Comparison of ENCODE assay signal across 14 cellular contexts in the genomic region with DNA sequence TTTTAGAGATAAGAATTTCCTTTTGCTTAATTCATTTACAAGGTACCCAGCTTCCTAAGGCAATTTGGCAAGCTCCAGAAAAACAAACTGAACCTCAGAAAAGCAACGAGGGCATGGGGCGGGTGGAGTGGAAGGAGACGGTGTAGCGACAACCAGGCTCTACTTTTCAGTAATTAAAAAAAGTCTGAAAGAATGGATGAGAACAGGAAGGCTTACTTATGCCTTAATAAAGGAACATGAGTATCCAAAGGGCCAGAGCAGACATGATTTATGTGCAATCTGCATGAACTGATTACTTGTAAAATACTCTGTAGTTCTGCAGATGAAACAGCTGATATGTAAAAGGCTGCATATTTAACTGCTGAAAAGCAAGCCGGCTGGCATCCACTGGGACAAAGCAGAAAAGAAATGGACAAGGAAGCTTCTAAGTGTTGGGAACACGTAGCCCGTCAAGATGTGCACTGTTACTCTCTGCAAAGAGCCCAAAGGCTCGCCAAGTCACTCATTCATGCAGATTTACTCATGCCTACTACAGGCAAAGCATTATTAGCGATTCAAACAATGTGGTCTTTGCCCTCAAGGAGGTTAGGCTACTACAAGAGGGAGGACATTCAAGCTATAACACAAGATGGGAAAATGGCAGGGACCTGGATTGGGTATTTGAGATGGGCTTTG. TPM values are rescaled to one million over a fixed set of nuclear protein-coding genes. Genes with fewer than 3 reads are reported as not detected.
A peak's percentile ranks its signal among the peaks of the same experiment; 100 is the strongest.
DNase-seq lines count a peak whose midpoint lies in the region; ATAC-seq and TF ChIP-seq lines count a peak whose summit lies in the region.
"Had no signal": no experiment of that assay in that cellular context is flagged by ENCODE, and none has a peak within 500 bp of the region (broad histone marks: within the 10 kb centered on the region; RNA-seq: fewer than 3 reads in every experiment).

No MANE protein-coding gene starts in this region.

- no peaks in the 10 kb centered on the region for H3K27me3 ChIP-seq in SU-DHL-6 (ENCODE audit: low read length)
- no peaks in the 10 kb centered on the region for H3K27me3 ChIP-seq in fibroblast of lung (ENCODE audit: control insufficient read depth, insufficient read depth, low read length)
- H3K27me3 ChIP-seq in thoracic aorta (replicated peaks; ENCODE audit: insufficient read depth), result no peaks in the 10 kb centered on the region
- H3K27me3 ChIP-seq in gastrocnemius medialis, result no peaks in the 10 kb centered on the region
- H3K27me3 ChIP-seq: tibial nerve had no signal

- peaks cover 58% of the 10 kb centered on the region for H4K20me1 ChIP-seq in SU-DHL-6 (ENCODE audit: low read depth, low read length)
- no peaks in the 10 kb centered on the region for H4K20me1 ChIP-seq in fibroblast of lung (ENCODE audit: control insufficient read depth, extremely low read depth, insufficient read depth, low read length)

- no peak for ATAC-seq in activated T-cell treated with anti-CD3 and anti-CD28 coated beads, Interleukin-2, amount 50 U/mL, for 72 hours (replicated peaks in 1 of 2)
- ATAC-seq in thoracic aorta (ENCODE audit: insufficient number of reproducible peaks, low FRiP score, low read depth) (no peak), gastrocnemius medialis (no peak)
- ATAC-seq: esophagus mucosa had no signal

- H3K27ac ChIP-seq in SU-DHL-6 (ENCODE audit: low read depth, low read length) (peak overlapping the region; percentile 32; the same call in 1 of the 2 replicates), fibroblast of lung (ENCODE audit: insufficient read depth, low read length) (no peak overlapping the region), thoracic aorta (peak overlapping the region; percentile 42 to 50), gastrocnemius medialis (peak overlapping the region in 1 of 4 donors; percentile 24)

- no peaks in the 10 kb centered on the region for H3K4me1 ChIP-seq in fibroblast of lung (ENCODE audit: control insufficient read depth, extremely low read depth, insufficient read depth, low read length)
- H3K4me1 ChIP-seq in thoracic aorta (ENCODE audit: control insufficient read depth in 1 of 2, low read depth in 2 of 2), result peaks cover 25 to 44% of the 10 kb centered on the region in 2 donors
- H3K4me1 ChIP-seq in gastrocnemius medialis, result peaks cover 0 to 15% of the 10 kb centered on the region in 2 donors

- H3F3A ChIP-seq in SU-DHL-6 (ENCODE audit: insufficient read depth), result peaks cover 22% of the 10 kb centered on the region

- TF ChIP-seq POLR2A in gastrocnemius medialis (IDR thresholded peaks at IDR 0.05), result no peak

- no peak for DNase-seq in activated T-cell treated with anti-CD3 and anti-CD28 coated beads, Interleukin-2, amount 50 U/mL, for 72 hours
- DNase-seq in activated T-cell treated with anti-CD3 and anti-CD28 coated beads, Interleukin-2, amount 50 U/mL, for 1 hour, result no peak
- peak; percentile 30 to 51 for DNase-seq in fibroblast of lung (ENCODE audit: low read depth in 2 of 2)
- no peak for DNase-seq in thoracic aorta (ENCODE audit: low spot score)
- DNase-seq in stimulated activated CD4-positive, alpha-beta T cell treated with anti-CD3 and anti-CD28 coated beads, Interleukin-2, amount 100 ng/mL, for 24 hours, result no peak
- no peak for DNase-seq in gastrocnemius medialis
- DNase-seq in stimulated activated naive CD4-positive, alpha-beta T cell (lab: John Stamatoyannopoulos, UW), result no peak
- DNase-seq: activated CD4-positive, alpha-beta T cell treated with anti-CD3 and anti-CD28 coated beads for 4 hours; DMS 273 treated with DMSO at 0.1 percent for 48 hours; MV-4-11; NCI-H2171 treated with DMSO at 0.1 percent for 48 hours had no signal

- H3K36me3 ChIP-seq in SU-DHL-6 (ENCODE audit: low read length) (peaks cover 37% of the 10 kb centered on the region), fibroblast of lung (ENCODE audit: control insufficient read depth, insufficient read depth, low read length) (peaks cover 1% of the 10 kb centered on the region), thoracic aorta (peaks cover 8% of the 10 kb centered on the region), gastrocnemius medialis (peaks cover 0 to 10% of the 10 kb centered on the region in 2 donors)

- H3K4me3 ChIP-seq in SU-DHL-6 (ENCODE audit: insufficient read depth, low read length, poor library complexity, severe bottlenecking) (no peak overlapping the region), fibroblast of lung (replicated peaks in 1 of 4; ENCODE audit: control extremely low read depth in 1 of 4, insufficient read depth in 1 of 4, low read depth in 3 of 4, low read length in 4 of 4) (no peak overlapping the region), thoracic aorta (peak overlapping the region; percentile 40), gastrocnemius medialis (no peak overlapping the region)
- H3K4me3 ChIP-seq: tibial nerve had no signal

- no peak for TF ChIP-seq CTCF in SU-DHL-6 (IDR thresholded peaks at IDR 0.05; ENCODE audit: insufficient read depth, low read length, poor library complexity, severe bottlenecking)
- no peak for TF ChIP-seq CTCF in fibroblast of lung (conservative IDR thresholded peaks at IDR 0.05 in 1 of 2, IDR thresholded peaks at IDR 0.05 in 1 of 2; ENCODE audit: low read depth in 1 of 2, low read length in 2 of 2)
- TF ChIP-seq CTCF in thoracic aorta (IDR thresholded peaks at IDR 0.05), result no peak
- TF ChIP-seq CTCF in gastrocnemius medialis (IDR thresholded peaks at IDR 0.05 in 4 of 5, conservative IDR thresholded peaks at IDR 0.05 in 1 of 5), result no peak

- peak overlapping the region; percentile 26 for H3K27ac Mint-ChIP-seq in activated T-cell treated with anti-CD3 and anti-CD28 coated beads, Interleukin-2, amount 50 U/mL, for 72 hours

- peaks cover 100% of the 10 kb centered on the region for H3K79me2 ChIP-seq in SU-DHL-6 (ENCODE audit: insufficient read depth, low read length)
- peaks cover 2% of the 10 kb centered on the region for H3K79me2 ChIP-seq in fibroblast of lung (ENCODE audit: control insufficient read depth, insufficient read depth, low read length)

- no peak overlapping the region for H3K9ac ChIP-seq in SU-DHL-6 (ENCODE audit: low read length)
- no peak overlapping the region for H3K9ac ChIP-seq in fibroblast of lung (ENCODE audit: insufficient read depth, low read length)

- no peaks in the 10 kb centered on the region for H3K27me3 Mint-ChIP-seq in activated T-cell treated with anti-CD3 and anti-CD28 coated beads, Interleukin-2, amount 50 U/mL, for 72 hours (ENCODE audit: low read depth)

- intact Hi-C loops in gastrocnemius medialis (cut with DNase I; ENCODE audit: low total_unique reads), result no loop called here

- H3K9me3 ChIP-seq in SU-DHL-6 (ENCODE audit: insufficient read depth, low read length) (no peaks in the 10 kb centered on the region), fibroblast of lung (ENCODE audit: control insufficient read depth, insufficient read depth, low read depth, low read length) (no peaks in the 10 kb centered on the region), thoracic aorta (no peaks in the 10 kb centered on the region), gastrocnemius medialis (no peaks in the 10 kb centered on the region)

- no peaks in the 10 kb centered on the region for H3K9me2 ChIP-seq in SU-DHL-6 (replicated peaks; ENCODE audit: insufficient read depth, low read length)

- H3K9me3 Mint-ChIP-seq in activated T-cell treated with anti-CD3 and anti-CD28 coated beads, Interleukin-2, amount 50 U/mL, for 72 hours, result peaks cover 0 to under 1% of the 10 kb centered on the region in 2 donors

- H3K36me3 Mint-ChIP-seq in activated T-cell treated with anti-CD3 and anti-CD28 coated beads, Interleukin-2, amount 50 U/mL, for 72 hours (ENCODE audit: insufficient read depth in 2 of 2), result peaks cover 16 to 30% of the 10 kb centered on the region in 2 donors

- H2AFZ ChIP-seq in SU-DHL-6 (ENCODE audit: low read depth, low read length, severe bottlenecking) (no peak overlapping the region), fibroblast of lung (ENCODE audit: low read length) (no peak overlapping the region)

- H3K4me1 Mint-ChIP-seq in activated T-cell treated with anti-CD3 and anti-CD28 coated beads, Interleukin-2, amount 50 U/mL, for 72 hours (ENCODE audit: low read depth), result peaks cover 64% of the 10 kb centered on the region

- in situ Hi-C loops in gastrocnemius medialis (cut with MboI; ENCODE audit: low sequenced_read_pairs in 4 of 4), result no loop called here

- peak overlapping the region in 1 of 2 donors; percentile 19 for H3K4me3 Mint-ChIP-seq in activated T-cell treated with anti-CD3 and anti-CD28 coated beads, Interleukin-2, amount 50 U/mL, for 72 hours

- H3K4me2 ChIP-seq in SU-DHL-6 (ENCODE audit: low read depth, low read length, poor library complexity, severe bottlenecking), result peak overlapping the region; percentile 29
- no peak overlapping the region for H3K4me2 ChIP-seq in fibroblast of lung (ENCODE audit: extremely low read depth, insufficient read depth, low read length)

RNA-seq across cellular contexts. Expression of gene RFTN1, which starts 18.5 kb away (rescaled TPM):
- total RNA-seq in activated T-cell treated with anti-CD3 and anti-CD28 coated beads, Interleukin-2, amount 50 U/mL, for 72 hours, result 100 to 1,000 TPM; 128 to 132 TPM
- total RNA-seq in fibroblast of lung (26.7 and 35.5 TPM in 2 replicates), thoracic aorta (100 to 1,000 TPM in 1 of 2 donors, 10 to 100 TPM in 1; 69.7 to 108 TPM), gastrocnemius medialis (10 to 100 TPM; 10.7 to 22.8 (median 11.7) TPM)
- 35.1 and 36.2 TPM in 2 replicates for polyA plus RNA-seq in fibroblast of lung
- polyA plus RNA-seq in fibroblast of lung (2012), result 35.3 and 39.4 TPM in 2 replicates
- polyA minus RNA-seq in fibroblast of lung (ENCODE audit: low replicate concordance), result 59.6 and 67.6 TPM in 2 replicates

Comparison
In these comparisons a context has a peak if more than half of its experiments do, and no peak if none do; other contexts are left out.
1. DNase-seq: peak in fibroblast of lung (2 of 2); none in activated T-cell treated with anti-CD3 and anti-CD28 coated beads, Interleukin-2, amount 50 U/mL, for 72 hours (0 of 2), activated T-cell treated with anti-CD3 and anti-CD28 coated beads, Interleukin-2, amount 50 U/mL, for 1 hour (single experiment), thoracic aorta (single experiment), stimulated activated CD4-positive, alpha-beta T cell treated with anti-CD3 and anti-CD28 coated beads, Interleukin-2, amount 100 ng/mL, for 24 hours (0 of 2), gastrocnemius medialis (0 of 2) and stimulated activated naive CD4-positive, alpha-beta T cell (0 of 6).